In the genomic region with DNA sequence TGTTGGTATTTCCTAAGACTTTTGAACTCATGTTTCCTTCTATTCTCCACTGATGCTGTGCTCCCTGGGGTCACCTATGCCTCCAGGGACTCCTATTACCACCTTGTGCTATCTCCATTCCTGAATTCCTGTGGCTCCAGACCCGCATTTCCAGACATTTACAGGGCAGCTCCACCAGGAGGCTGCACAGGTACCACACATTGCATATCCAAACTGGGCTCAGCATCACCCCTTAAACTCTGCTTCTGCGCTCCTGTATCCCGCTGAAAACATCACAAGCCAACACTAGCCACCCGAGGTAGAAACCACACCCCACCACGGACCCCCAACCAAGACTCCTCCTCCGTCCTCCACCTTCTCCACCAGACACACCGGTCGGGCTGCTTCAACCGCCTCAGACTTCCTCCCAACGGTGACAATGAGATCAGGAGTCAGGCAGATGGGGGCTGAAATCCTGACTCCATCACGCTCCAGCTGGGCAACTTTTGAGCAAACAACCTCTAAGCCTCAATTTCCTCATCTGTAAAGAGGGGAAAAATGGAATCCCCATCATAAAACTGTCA, we compare ENCODE assay signal across 2 cellular contexts.
TF ChIP-seq lines count a peak whose summit lies in the region.

No MANE protein-coding gene starts in this region.

TF ChIP-seq in SK-N-SH, 30 proteins besides CTCF, POLR2A, EP300 and RAD21 (continued from another document):
- TF ChIP-seq, protein P1, sequence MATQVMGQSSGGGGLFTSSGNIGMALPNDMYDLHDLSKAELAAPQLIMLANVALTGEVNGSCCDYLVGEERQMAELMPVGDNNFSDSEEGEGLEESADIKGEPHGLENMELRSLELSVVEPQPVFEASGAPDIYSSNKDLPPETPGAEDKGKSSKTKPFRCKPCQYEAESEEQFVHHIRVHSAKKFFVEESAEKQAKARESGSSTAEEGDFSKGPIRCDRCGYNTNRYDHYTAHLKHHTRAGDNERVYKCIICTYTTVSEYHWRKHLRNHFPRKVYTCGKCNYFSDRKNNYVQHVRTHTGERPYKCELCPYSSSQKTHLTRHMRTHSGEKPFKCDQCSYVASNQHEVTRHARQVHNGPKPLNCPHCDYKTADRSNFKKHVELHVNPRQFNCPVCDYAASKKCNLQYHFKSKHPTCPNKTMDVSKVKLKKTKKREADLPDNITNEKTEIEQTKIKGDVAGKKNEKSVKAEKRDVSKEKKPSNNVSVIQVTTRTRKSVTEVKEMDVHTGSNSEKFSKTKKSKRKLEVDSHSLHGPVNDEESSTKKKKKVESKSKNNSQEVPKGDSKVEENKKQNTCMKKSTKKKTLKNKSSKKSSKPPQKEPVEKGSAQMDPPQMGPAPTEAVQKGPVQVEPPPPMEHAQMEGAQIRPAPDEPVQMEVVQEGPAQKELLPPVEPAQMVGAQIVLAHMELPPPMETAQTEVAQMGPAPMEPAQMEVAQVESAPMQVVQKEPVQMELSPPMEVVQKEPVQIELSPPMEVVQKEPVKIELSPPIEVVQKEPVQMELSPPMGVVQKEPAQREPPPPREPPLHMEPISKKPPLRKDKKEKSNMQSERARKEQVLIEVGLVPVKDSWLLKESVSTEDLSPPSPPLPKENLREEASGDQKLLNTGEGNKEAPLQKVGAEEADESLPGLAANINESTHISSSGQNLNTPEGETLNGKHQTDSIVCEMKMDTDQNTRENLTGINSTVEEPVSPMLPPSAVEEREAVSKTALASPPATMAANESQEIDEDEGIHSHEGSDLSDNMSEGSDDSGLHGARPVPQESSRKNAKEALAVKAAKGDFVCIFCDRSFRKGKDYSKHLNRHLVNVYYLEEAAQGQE (IDR thresholded peaks at IDR 0.05; ENCODE audit: low read depth, low read length) = no peak
- TF ChIP-seq RFX5 (IDR thresholded peaks at IDR 0.05; ENCODE audit: low read length) = no peak
- TF ChIP-seq, protein P2, sequence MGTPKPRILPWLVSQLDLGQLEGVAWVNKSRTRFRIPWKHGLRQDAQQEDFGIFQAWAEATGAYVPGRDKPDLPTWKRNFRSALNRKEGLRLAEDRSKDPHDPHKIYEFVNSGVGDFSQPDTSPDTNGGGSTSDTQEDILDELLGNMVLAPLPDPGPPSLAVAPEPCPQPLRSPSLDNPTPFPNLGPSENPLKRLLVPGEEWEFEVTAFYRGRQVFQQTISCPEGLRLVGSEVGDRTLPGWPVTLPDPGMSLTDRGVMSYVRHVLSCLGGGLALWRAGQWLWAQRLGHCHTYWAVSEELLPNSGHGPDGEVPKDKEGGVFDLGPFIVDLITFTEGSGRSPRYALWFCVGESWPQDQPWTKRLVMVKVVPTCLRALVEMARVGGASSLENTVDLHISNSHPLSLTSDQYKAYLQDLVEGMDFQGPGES (IDR thresholded peaks at IDR 0.05; ENCODE audit: low read depth, low read length) = no peak
- TF ChIP-seq, protein P3, sequence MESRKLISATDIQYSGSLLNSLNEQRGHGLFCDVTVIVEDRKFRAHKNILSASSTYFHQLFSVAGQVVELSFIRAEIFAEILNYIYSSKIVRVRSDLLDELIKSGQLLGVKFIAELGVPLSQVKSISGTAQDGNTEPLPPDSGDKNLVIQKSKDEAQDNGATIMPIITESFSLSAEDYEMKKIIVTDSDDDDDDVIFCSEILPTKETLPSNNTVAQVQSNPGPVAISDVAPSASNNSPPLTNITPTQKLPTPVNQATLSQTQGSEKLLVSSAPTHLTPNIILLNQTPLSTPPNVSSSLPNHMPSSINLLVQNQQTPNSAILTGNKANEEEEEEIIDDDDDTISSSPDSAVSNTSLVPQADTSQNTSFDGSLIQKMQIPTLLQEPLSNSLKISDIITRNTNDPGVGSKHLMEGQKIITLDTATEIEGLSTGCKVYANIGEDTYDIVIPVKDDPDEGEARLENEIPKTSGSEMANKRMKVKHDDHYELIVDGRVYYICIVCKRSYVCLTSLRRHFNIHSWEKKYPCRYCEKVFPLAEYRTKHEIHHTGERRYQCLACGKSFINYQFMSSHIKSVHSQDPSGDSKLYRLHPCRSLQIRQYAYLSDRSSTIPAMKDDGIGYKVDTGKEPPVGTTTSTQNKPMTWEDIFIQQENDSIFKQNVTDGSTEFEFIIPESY (IDR thresholded peaks at IDR 0.05; ENCODE audit: borderline replicate concordance, low read depth) = no peak
- TF ChIP-seq FOXJ3 (CRISPR knock-in tag; IDR thresholded peaks at IDR 0.05) = no peak
- TF ChIP-seq, protein P4, sequence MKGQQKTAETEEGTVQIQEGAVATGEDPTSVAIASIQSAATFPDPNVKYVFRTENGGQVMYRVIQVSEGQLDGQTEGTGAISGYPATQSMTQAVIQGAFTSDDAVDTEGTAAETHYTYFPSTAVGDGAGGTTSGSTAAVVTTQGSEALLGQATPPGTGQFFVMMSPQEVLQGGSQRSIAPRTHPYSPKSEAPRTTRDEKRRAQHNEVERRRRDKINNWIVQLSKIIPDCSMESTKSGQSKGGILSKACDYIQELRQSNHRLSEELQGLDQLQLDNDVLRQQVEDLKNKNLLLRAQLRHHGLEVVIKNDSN (IDR thresholded peaks at IDR 0.05; ENCODE audit: borderline replicate concordance, low read depth) = no peak
- no peak for TF ChIP-seq YY1 (IDR thresholded peaks at IDR 0.05; ENCODE audit: low read depth)
- TF ChIP-seq, protein P5, sequence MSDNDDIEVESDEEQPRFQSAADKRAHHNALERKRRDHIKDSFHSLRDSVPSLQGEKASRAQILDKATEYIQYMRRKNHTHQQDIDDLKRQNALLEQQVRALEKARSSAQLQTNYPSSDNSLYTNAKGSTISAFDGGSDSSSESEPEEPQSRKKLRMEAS (IDR thresholded peaks at IDR 0.05; ENCODE audit: low read depth) = no peak
- no peak for TF ChIP-seq CHD2 (IDR thresholded peaks at IDR 0.05; ENCODE audit: low read length, partially characterized antibody)
- TF ChIP-seq JUND (IDR thresholded peaks at IDR 0.05) = no peak
- no peak for TF ChIP-seq ELF1 (IDR thresholded peaks at IDR 0.05)
- no peak for TF ChIP-seq SMC3 (IDR thresholded peaks at IDR 0.05; ENCODE audit: low read depth, low read length)
- TF ChIP-seq TCF12 (IDR thresholded peaks at IDR 0.05) = no peak
- no peak for TF ChIP-seq NRF1 (IDR thresholded peaks at IDR 0.05; ENCODE audit: low read depth, low read length)
- TF ChIP-seq, protein P6, sequence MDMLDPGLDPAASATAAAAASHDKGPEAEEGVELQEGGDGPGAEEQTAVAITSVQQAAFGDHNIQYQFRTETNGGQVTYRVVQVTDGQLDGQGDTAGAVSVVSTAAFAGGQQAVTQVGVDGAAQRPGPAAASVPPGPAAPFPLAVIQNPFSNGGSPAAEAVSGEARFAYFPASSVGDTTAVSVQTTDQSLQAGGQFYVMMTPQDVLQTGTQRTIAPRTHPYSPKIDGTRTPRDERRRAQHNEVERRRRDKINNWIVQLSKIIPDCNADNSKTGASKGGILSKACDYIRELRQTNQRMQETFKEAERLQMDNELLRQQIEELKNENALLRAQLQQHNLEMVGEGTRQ (IDR thresholded peaks at IDR 0.05; ENCODE audit: borderline replicate concordance, low read depth, low read length) = no peak
TF ChIP-seq in SK-N-SH: peak in this region for 0.

TF ChIP-seq in SK-N-SH treated with all-trans-retinoic acid at 6 μM for 48 hours, 23 proteins besides CTCF, POLR2A, EP300 and RAD21 (continued from another document):
- TF ChIP-seq, protein P7, sequence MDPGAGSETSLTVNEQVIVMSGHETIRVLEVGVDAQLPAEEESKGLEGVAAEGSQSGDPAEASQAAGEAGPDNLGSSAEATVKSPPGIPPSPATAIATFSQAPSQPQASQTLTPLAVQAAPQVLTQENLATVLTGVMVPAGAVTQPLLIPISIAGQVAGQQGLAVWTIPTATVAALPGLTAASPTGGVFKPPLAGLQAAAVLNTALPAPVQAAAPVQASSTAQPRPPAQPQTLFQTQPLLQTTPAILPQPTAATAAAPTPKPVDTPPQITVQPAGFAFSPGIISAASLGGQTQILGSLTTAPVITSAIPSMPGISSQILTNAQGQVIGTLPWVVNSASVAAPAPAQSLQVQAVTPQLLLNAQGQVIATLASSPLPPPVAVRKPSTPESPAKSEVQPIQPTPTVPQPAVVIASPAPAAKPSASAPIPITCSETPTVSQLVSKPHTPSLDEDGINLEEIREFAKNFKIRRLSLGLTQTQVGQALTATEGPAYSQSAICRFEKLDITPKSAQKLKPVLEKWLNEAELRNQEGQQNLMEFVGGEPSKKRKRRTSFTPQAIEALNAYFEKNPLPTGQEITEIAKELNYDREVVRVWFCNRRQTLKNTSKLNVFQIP (CRISPR knock-in tag; IDR thresholded peaks at IDR 0.05; ENCODE audit: borderline replicate concordance, low read depth) = no peak
- TF ChIP-seq ZFP3 (CRISPR knock-in tag; IDR thresholded peaks at IDR 0.05) = no peak
- TF ChIP-seq ESRRG (CRISPR knock-in tag; IDR thresholded peaks at IDR 0.05) = no peak
- no peak for TF ChIP-seq BACH2 (CRISPR knock-in tag; IDR thresholded peaks at IDR 0.05; ENCODE audit: borderline replicate concordance)
- TF ChIP-seq, protein P8, sequence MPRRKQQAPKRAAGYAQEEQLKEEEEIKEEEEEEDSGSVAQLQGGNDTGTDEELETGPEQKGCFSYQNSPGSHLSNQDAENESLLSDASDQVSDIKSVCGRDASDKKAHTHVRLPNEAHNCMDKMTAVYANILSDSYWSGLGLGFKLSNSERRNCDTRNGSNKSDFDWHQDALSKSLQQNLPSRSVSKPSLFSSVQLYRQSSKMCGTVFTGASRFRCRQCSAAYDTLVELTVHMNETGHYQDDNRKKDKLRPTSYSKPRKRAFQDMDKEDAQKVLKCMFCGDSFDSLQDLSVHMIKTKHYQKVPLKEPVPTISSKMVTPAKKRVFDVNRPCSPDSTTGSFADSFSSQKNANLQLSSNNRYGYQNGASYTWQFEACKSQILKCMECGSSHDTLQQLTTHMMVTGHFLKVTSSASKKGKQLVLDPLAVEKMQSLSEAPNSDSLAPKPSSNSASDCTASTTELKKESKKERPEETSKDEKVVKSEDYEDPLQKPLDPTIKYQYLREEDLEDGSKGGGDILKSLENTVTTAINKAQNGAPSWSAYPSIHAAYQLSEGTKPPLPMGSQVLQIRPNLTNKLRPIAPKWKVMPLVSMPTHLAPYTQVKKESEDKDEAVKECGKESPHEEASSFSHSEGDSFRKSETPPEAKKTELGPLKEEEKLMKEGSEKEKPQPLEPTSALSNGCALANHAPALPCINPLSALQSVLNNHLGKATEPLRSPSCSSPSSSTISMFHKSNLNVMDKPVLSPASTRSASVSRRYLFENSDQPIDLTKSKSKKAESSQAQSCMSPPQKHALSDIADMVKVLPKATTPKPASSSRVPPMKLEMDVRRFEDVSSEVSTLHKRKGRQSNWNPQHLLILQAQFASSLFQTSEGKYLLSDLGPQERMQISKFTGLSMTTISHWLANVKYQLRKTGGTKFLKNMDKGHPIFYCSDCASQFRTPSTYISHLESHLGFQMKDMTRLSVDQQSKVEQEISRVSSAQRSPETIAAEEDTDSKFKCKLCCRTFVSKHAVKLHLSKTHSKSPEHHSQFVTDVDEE (CRISPR knock-in tag; IDR thresholded peaks at IDR 0.05) = no peak
- TF ChIP-seq ZNF565 (CRISPR knock-in tag; conservative IDR thresholded peaks at IDR 0.05; ENCODE audit: low read depth) = no peak
- no peak for TF ChIP-seq PPARA (CRISPR knock-in tag; IDR thresholded peaks at IDR 0.05; ENCODE audit: borderline replicate concordance)
- no peak for TF ChIP-seq OSR1 (CRISPR knock-in tag; IDR thresholded peaks at IDR 0.05)
- no peak for TF ChIP-seq CSDC2 (CRISPR knock-in tag; IDR thresholded peaks at IDR 0.05)
- TF ChIP-seq GLIS3 (CRISPR knock-in tag; IDR thresholded peaks at IDR 0.05) = no peak
- TF ChIP-seq, protein P9, sequence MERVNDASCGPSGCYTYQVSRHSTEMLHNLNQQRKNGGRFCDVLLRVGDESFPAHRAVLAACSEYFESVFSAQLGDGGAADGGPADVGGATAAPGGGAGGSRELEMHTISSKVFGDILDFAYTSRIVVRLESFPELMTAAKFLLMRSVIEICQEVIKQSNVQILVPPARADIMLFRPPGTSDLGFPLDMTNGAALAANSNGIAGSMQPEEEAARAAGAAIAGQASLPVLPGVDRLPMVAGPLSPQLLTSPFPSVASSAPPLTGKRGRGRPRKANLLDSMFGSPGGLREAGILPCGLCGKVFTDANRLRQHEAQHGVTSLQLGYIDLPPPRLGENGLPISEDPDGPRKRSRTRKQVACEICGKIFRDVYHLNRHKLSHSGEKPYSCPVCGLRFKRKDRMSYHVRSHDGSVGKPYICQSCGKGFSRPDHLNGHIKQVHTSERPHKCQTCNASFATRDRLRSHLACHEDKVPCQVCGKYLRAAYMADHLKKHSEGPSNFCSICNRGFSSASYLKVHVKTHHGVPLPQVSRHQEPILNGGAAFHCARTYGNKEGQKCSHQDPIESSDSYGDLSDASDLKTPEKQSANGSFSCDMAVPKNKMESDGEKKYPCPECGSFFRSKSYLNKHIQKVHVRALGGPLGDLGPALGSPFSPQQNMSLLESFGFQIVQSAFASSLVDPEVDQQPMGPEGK (CRISPR knock-in tag; IDR thresholded peaks at IDR 0.05; ENCODE audit: borderline replicate concordance) = no peak
